In the genomic region with DNA sequence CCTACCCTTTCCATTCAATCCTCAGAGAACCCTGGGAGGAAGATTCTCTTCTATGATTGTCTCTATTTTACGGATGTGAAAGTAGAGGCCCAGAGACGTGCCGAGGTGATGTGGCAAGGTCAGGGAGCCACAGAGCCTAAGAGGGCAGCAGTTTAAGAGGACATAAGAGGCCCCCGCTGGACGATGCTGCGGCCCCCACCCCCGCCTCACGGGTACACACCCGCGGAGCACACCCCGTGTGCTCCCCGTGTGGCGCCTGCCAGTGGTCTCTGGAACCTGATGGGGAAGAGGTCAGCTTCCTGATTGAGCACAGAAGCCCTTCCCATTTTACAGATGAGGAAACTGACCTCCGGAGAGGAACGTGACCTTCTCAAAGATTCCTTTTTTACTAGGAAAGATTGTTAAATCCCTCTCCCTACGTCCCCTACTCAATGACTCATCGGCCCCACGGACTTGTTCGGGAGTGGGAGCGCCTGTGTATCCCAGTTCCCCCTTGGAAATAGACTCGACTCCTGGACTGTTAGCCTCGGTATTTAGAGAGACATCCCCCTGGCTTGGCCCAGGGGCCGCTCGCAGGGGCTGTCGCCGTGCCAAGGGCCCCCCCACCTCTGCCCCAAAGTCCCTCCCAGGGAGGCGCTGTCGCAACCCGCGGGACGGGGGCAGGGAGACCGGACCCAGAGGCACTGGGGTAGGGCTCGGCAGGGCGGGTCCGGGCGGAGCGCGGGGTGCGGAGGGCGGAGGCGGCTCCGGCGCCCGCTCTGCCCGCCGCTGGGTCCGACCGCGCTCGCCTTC, we compare ENCODE assay signal across 1 cellular context.
TF ChIP-seq lines count a peak whose summit lies in the region.

A gene with protein sequence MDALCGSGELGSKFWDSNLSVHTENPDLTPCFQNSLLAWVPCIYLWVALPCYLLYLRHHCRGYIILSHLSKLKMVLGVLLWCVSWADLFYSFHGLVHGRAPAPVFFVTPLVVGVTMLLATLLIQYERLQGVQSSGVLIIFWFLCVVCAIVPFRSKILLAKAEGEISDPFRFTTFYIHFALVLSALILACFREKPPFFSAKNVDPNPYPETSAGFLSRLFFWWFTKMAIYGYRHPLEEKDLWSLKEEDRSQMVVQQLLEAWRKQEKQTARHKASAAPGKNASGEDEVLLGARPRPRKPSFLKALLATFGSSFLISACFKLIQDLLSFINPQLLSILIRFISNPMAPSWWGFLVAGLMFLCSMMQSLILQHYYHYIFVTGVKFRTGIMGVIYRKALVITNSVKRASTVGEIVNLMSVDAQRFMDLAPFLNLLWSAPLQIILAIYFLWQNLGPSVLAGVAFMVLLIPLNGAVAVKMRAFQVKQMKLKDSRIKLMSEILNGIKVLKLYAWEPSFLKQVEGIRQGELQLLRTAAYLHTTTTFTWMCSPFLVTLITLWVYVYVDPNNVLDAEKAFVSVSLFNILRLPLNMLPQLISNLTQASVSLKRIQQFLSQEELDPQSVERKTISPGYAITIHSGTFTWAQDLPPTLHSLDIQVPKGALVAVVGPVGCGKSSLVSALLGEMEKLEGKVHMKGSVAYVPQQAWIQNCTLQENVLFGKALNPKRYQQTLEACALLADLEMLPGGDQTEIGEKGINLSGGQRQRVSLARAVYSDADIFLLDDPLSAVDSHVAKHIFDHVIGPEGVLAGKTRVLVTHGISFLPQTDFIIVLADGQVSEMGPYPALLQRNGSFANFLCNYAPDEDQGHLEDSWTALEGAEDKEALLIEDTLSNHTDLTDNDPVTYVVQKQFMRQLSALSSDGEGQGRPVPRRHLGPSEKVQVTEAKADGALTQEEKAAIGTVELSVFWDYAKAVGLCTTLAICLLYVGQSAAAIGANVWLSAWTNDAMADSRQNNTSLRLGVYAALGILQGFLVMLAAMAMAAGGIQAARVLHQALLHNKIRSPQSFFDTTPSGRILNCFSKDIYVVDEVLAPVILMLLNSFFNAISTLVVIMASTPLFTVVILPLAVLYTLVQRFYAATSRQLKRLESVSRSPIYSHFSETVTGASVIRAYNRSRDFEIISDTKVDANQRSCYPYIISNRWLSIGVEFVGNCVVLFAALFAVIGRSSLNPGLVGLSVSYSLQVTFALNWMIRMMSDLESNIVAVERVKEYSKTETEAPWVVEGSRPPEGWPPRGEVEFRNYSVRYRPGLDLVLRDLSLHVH (N-terminal part only) (plus strand): TSS at position 759 of the 792 bp plus-strand sequence. CDS start 56 bp downstream, outside the sequence.

TF ChIP-seq in HepG2, 621 proteins besides CTCF, POLR2A, EP300 and RAD21 (continued from another document and continues in another):
- TF ChIP-seq SIN3A (IDR thresholded peaks at IDR 0.05; ENCODE audit: borderline replicate concordance, low read depth, low read length) (no peak), KLF16 (CRISPR knock-in tag; IDR thresholded peaks at IDR 0.05) (0 out of 4 replicates have a peak, but pooled peaks of 1 of the 2 experiments have one; percentile 27), ZNF878 (CRISPR knock-in tag; IDR thresholded peaks at IDR 0.05) (no peak), ZNF543 (CRISPR knock-in tag; IDR thresholded peaks at IDR 0.05) (peak; percentile 99), TEAD3 (CRISPR knock-in tag; optimal IDR thresholded peaks at IDR 0.05; ENCODE audit: borderline replicate concordance) (peak; percentile 62), ZNF670 (CRISPR knock-in tag; IDR thresholded peaks at IDR 0.05; ENCODE audit: borderline replicate concordance) (0 out of 2 replicates have a peak, but pooled peaks have one; percentile 23), FOSL2 (CRISPR knock-in tag; IDR thresholded peaks at IDR 0.05) (peak; percentile 78), IKZF1 (IDR thresholded peaks at IDR 0.05) (no peak), RXRB (CRISPR knock-in tag; IDR thresholded peaks at IDR 0.05; ENCODE audit: borderline replicate concordance) (0 out of 2 replicates have a peak, but pooled peaks have one; percentile 31), HMG20A (CRISPR knock-in tag; IDR thresholded peaks at IDR 0.05; ENCODE audit: borderline replicate concordance) (0 out of 2 replicates have a peak, but pooled peaks have one; percentile 8), SALL2 (CRISPR knock-in tag; IDR thresholded peaks at IDR 0.05) (no peak), AGO2 (optimal IDR thresholded peaks at IDR 0.05; ENCODE audit: low read depth, low read length) (no peak), TRIM24 (CRISPR knock-in tag; IDR thresholded peaks at IDR 0.05) (no peak), AHR (CRISPR knock-in tag; IDR thresholded peaks at IDR 0.05) (no peak), ZNF138 (CRISPR knock-in tag; IDR thresholded peaks at IDR 0.05; ENCODE audit: low read depth) (peak; percentile 50; the same call in 1 of the 2 replicates), MAFF (IDR thresholded peaks at IDR 0.05; ENCODE audit: low read depth, low read length) (no peak), SRSF1 (optimal IDR thresholded peaks at IDR 0.05; ENCODE audit: low read depth, low read length) (peak; percentile 81), TCF12 (IDR thresholded peaks at IDR 0.05) (no peak), TCF12 (CRISPR knock-in tag; IDR thresholded peaks at IDR 0.05) (no peak), ZNF430 (CRISPR knock-in tag; IDR thresholded peaks at IDR 0.05) (no peak), PHF21A (CRISPR knock-in tag; IDR thresholded peaks at IDR 0.05) (peak; percentile 91), ZNF879 (CRISPR knock-in tag; IDR thresholded peaks at IDR 0.05) (0 out of 2 replicates have a peak, but pooled peaks have one; percentile 0), IRX3 (CRISPR knock-in tag; IDR thresholded peaks at IDR 0.05; ENCODE audit: borderline replicate concordance, low read depth) (no peak), GTF3A (CRISPR knock-in tag; conservative IDR thresholded peaks at IDR 0.05) (0 out of 2 replicates have a peak, but pooled peaks have one; percentile 35), ZSCAN29 (CRISPR knock-in tag; conservative IDR thresholded peaks at IDR 0.05) (no peak), HDAC1 (CRISPR knock-in tag; IDR thresholded peaks at IDR 0.05) (peak; percentile 61), NCOA2 (CRISPR knock-in tag; IDR thresholded peaks at IDR 0.05) (peak; percentile 24; the same call in 1 of the 2 replicates)
- TF ChIP-seq, protein P1, sequence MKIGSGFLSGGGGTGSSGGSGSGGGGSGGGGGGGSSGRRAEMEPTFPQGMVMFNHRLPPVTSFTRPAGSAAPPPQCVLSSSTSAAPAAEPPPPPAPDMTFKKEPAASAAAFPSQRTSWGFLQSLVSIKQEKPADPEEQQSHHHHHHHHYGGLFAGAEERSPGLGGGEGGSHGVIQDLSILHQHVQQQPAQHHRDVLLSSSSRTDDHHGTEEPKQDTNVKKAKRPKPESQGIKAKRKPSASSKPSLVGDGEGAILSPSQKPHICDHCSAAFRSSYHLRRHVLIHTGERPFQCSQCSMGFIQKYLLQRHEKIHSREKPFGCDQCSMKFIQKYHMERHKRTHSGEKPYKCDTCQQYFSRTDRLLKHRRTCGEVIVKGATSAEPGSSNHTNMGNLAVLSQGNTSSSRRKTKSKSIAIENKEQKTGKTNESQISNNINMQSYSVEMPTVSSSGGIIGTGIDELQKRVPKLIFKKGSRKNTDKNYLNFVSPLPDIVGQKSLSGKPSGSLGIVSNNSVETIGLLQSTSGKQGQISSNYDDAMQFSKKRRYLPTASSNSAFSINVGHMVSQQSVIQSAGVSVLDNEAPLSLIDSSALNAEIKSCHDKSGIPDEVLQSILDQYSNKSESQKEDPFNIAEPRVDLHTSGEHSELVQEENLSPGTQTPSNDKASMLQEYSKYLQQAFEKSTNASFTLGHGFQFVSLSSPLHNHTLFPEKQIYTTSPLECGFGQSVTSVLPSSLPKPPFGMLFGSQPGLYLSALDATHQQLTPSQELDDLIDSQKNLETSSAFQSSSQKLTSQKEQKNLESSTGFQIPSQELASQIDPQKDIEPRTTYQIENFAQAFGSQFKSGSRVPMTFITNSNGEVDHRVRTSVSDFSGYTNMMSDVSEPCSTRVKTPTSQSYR (CRISPR knock-in tag; IDR thresholded peaks at IDR 0.05; ENCODE audit: borderline replicate concordance) = peak; percentile 72
- TF ChIP-seq, protein P2, sequence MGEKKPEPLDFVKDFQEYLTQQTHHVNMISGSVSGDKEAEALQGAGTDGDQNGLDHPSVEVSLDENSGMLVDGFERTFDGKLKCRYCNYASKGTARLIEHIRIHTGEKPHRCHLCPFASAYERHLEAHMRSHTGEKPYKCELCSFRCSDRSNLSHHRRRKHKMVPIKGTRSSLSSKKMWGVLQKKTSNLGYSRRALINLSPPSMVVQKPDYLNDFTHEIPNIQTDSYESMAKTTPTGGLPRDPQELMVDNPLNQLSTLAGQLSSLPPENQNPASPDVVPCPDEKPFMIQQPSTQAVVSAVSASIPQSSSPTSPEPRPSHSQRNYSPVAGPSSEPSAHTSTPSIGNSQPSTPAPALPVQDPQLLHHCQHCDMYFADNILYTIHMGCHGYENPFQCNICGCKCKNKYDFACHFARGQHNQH (CRISPR knock-in tag; IDR thresholded peaks at IDR 0.05) = 0 out of 2 replicates have a peak, but pooled peaks have one; percentile 33
- TF ChIP-seq, protein P3, sequence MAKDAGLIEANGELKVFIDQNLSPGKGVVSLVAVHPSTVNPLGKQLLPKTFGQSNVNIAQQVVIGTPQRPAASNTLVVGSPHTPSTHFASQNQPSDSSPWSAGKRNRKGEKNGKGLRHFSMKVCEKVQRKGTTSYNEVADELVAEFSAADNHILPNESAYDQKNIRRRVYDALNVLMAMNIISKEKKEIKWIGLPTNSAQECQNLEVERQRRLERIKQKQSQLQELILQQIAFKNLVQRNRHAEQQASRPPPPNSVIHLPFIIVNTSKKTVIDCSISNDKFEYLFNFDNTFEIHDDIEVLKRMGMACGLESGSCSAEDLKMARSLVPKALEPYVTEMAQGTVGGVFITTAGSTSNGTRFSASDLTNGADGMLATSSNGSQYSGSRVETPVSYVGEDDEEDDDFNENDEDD (CRISPR knock-in tag; IDR thresholded peaks at IDR 0.05; ENCODE audit: borderline replicate concordance) = peak; percentile 55; the same call in 1 of the 2 replicates
- TF ChIP-seq, protein P4, sequence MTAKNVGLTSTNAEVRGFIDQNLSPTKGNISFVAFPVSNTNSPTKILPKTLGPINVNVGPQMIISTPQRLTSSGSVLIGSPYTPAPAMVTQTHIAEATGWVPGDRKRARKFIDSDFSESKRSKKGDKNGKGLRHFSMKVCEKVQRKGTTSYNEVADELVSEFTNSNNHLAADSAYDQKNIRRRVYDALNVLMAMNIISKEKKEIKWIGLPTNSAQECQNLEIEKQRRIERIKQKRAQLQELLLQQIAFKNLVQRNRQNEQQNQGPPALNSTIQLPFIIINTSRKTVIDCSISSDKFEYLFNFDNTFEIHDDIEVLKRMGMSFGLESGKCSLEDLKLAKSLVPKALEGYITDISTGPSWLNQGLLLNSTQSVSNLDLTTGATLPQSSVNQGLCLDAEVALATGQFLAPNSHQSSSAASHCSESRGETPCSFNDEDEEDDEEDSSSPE (CRISPR knock-in tag; IDR thresholded peaks at IDR 0.05) = peak; percentile 29; the same call in 1 of the 2 replicates
- TF ChIP-seq, protein P5, sequence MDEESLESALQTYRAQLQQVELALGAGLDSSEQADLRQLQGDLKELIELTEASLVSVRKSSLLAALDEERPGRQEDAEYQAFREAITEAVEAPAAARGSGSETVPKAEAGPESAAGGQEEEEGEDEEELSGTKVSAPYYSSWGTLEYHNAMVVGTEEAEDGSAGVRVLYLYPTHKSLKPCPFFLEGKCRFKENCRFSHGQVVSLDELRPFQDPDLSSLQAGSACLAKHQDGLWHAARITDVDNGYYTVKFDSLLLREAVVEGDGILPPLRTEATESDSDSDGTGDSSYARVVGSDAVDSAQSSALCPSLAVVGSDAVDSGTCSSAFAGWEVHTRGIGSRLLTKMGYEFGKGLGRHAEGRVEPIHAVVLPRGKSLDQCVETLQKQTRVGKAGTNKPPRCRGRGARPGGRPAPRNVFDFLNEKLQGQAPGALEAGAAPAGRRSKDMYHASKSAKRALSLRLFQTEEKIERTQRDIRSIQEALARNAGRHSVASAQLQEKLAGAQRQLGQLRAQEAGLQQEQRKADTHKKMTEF (CRISPR knock-in tag; IDR thresholded peaks at IDR 0.05) = no peak; the same call in 1 of the 2 replicates
- TF ChIP-seq, protein P6, sequence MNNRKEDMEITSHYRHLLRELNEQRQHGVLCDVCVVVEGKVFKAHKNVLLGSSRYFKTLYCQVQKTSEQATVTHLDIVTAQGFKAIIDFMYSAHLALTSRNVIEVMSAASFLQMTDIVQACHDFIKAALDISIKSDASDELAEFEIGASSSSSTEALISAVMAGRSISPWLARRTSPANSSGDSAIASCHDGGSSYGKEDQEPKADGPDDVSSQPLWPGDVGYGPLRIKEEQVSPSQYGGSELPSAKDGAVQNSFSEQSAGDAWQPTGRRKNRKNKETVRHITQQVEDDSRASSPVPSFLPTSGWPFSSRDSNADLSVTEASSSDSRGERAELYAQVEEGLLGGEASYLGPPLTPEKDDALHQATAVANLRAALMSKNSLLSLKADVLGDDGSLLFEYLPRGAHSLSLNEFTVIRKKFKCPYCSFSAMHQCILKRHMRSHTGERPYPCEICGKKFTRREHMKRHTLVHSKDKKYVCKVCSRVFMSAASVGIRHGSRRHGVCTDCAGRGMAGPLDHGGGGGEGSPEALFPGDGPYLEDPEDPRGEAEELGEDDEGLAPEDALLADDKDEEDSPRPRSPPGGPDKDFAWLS (CRISPR knock-in tag; IDR thresholded peaks at IDR 0.05; ENCODE audit: borderline replicate concordance) = no peak
- TF ChIP-seq, protein P7, sequence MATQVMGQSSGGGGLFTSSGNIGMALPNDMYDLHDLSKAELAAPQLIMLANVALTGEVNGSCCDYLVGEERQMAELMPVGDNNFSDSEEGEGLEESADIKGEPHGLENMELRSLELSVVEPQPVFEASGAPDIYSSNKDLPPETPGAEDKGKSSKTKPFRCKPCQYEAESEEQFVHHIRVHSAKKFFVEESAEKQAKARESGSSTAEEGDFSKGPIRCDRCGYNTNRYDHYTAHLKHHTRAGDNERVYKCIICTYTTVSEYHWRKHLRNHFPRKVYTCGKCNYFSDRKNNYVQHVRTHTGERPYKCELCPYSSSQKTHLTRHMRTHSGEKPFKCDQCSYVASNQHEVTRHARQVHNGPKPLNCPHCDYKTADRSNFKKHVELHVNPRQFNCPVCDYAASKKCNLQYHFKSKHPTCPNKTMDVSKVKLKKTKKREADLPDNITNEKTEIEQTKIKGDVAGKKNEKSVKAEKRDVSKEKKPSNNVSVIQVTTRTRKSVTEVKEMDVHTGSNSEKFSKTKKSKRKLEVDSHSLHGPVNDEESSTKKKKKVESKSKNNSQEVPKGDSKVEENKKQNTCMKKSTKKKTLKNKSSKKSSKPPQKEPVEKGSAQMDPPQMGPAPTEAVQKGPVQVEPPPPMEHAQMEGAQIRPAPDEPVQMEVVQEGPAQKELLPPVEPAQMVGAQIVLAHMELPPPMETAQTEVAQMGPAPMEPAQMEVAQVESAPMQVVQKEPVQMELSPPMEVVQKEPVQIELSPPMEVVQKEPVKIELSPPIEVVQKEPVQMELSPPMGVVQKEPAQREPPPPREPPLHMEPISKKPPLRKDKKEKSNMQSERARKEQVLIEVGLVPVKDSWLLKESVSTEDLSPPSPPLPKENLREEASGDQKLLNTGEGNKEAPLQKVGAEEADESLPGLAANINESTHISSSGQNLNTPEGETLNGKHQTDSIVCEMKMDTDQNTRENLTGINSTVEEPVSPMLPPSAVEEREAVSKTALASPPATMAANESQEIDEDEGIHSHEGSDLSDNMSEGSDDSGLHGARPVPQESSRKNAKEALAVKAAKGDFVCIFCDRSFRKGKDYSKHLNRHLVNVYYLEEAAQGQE (IDR thresholded peaks at IDR 0.05; ENCODE audit: borderline replicate concordance in 1 of 2, low read depth in 1 of 2, low read length in 2 of 2) = no peak
